Comparison of ENCODE assay signal across 1 cellular context in genomic region chr6:27544135-27544534, GRCh38.
TF ChIP-seq lines count a peak whose summit lies in the region.
"Not testable (repeated sequence)": the region's sequence is repeated elsewhere in the genome, so short reads cannot be mapped to it uniquely, and the experiment has no call there.

No MANE protein-coding gene starts in this region.

TF ChIP-seq in K562, 482 proteins besides CTCF, POLR2A, EP300 and RAD21 (continued from another document):
- TF ChIP-seq ZBTB40 (IDR thresholded peaks at IDR 0.05): peak; percentile 54
- TF ChIP-seq ZBTB40 (CRISPR knock-in tag; IDR thresholded peaks at IDR 0.05); FOXM1 (CRISPR knock-in tag; IDR thresholded peaks at IDR 0.05; ENCODE audit: low read depth): not testable (repeated sequence)
- 0 out of 2 replicates have a peak, but pooled peaks have one; percentile 21 for TF ChIP-seq FOXM1 (IDR thresholded peaks at IDR 0.05; ENCODE audit: low read depth)
- peak; percentile 36; the same call in 1 of the 2 replicates for TF ChIP-seq EGR1 (conservative IDR thresholded peaks at IDR 0.05)
- peak in 1 of 2 experiments; percentile 26; a peak in 1 of 4 replicates for TF ChIP-seq TRIM24 (IDR thresholded peaks at IDR 0.05)
- 0 out of 2 replicates have a peak, but pooled peaks have one; percentile 5 for TF ChIP-seq LCOR (CRISPR knock-in tag; IDR thresholded peaks at IDR 0.05)
